In genomic region chr5:53879708-53880356, GRCh38 we compare ENCODE assay signal across 31 cellular contexts.
DNase-seq lines count a peak whose midpoint lies in the region; ATAC-seq and TF ChIP-seq lines count a peak whose summit lies in the region.
"Had no signal": no experiment of that assay in that cellular context is flagged by ENCODE, and none has a peak within 500 bp of the region (broad histone marks: within the 10 kb centered on the region; RNA-seq: fewer than 3 reads in every experiment).

No MANE protein-coding gene starts in this region.

- H4K20me1 ChIP-seq in GM23248 (ENCODE audit: insufficient read depth): no peaks in the 10 kb centered on the region
- H4K20me1 ChIP-seq: BLaER1 treated with 17β-estradiol and CSF1 and Interleukin-3, amounts not matched to agents 10 nM and 100 nM had no signal

- H3K9me3 Mint-ChIP-seq in WTC11: peaks cover 2% of the 10 kb centered on the region; the same call in 1 of the 2 replicates
- peaks cover 6% of the 10 kb centered on the region for H3K9me3 Mint-ChIP-seq in activated CD4-positive, alpha-beta T cell treated with anti-CD3 and anti-CD28 coated beads, Interleukin-2, amount 10 ng/mL, durations not matched to agents 24 days and 14 days
- H3K9me3 Mint-ChIP-seq: CD4-positive, alpha-beta T cell; HFFc6 had no signal

- no peaks in the 10 kb centered on the region for H3K27me3 Mint-ChIP-seq in WTC11 (ENCODE audit: low read depth)
- H3K27me3 Mint-ChIP-seq in activated CD4-positive, alpha-beta T cell treated with anti-CD3 and anti-CD28 coated beads, Interleukin-2, amount 10 ng/mL, durations not matched to agents 24 days and 14 days: no peaks in the 10 kb centered on the region
- H3K27me3 Mint-ChIP-seq: CD4-positive, alpha-beta T cell had no signal

- TF ChIP-seq CTCF in WTC11 (IDR thresholded peaks at IDR 0.05): no peak

- CTCF ChIA-PET in WTC11 (lab: Charles Lee): no interaction called here

- no peaks in the 10 kb centered on the region for H3K79me2 ChIP-seq in GM23248 (ENCODE audit: insufficient read depth)

- peaks cover 34% of the 10 kb centered on the region for H3K4me1 ChIP-seq in GM23248 (ENCODE audit: insufficient read depth)
- H3K4me1 ChIP-seq: A549, HAP-1 had no signal

- H3K4me3 Mint-ChIP-seq in WTC11: no peak overlapping the region
- H3K4me3 Mint-ChIP-seq in activated CD4-positive, alpha-beta T cell treated with anti-CD3 and anti-CD28 coated beads, Interleukin-2, amount 10 ng/mL, durations not matched to agents 24 days and 14 days: no peak overlapping the region
- H3K4me3 Mint-ChIP-seq: CD4-positive, alpha-beta T cell; HFFc6 had no signal

- peaks cover 17% of the 10 kb centered on the region for H3F3A ChIP-seq in GM23248 (ENCODE audit: insufficient read depth)

- H3K4me2 ChIP-seq in GM23248 (ENCODE audit: unreplicated experiment): no peak overlapping the region
- H3K4me2 ChIP-seq: A549; BLaER1 treated with 17β-estradiol and CSF1 and Interleukin-3, amounts not matched to agents 10 nM and 100 nM; PC-9 had no signal

- POLR2A ChIA-PET in WTC11 (lab: Charles Lee): no interaction called here

- no peak overlapping the region for H3K4me3 ChIP-seq in GM23248
- H3K4me3 ChIP-seq: A549; BLaER1 treated with 17β-estradiol and CSF1 and Interleukin-3, amounts not matched to agents 10 nM and 100 nM; GM12878; HAP-1; K562; PC-9; SJCRH30 had no signal

- intact Hi-C loops in activated CD4-positive, alpha-beta T cell treated with anti-CD3 and anti-CD28 coated beads, Interleukin-2, amount 10 ng/mL, durations not matched to agents 24 days and 14 days (cut with micrococcal nuclease): no loop called here

- peaks cover 44% of the 10 kb centered on the region for H3K4me1 Mint-ChIP-seq in WTC11
- H3K4me1 Mint-ChIP-seq in activated CD4-positive, alpha-beta T cell treated with anti-CD3 and anti-CD28 coated beads, Interleukin-2, amount 10 ng/mL, durations not matched to agents 24 days and 14 days: peaks cover 5% of the 10 kb centered on the region

- H3K27me3 ChIP-seq in GM23248 (replicated peaks; ENCODE audit: insufficient read depth): no peaks in the 10 kb centered on the region
- H3K27me3 ChIP-seq: BLaER1 treated with 17β-estradiol and CSF1 and Interleukin-3, amounts not matched to agents 10 nM and 100 nM; SJCRH30 had no signal

- no peak overlapping the region for H3K27ac ChIP-seq in GM23248
- H3K27ac ChIP-seq: A549; BLaER1 treated with 17β-estradiol and CSF1 and Interleukin-3, amounts not matched to agents 10 nM and 100 nM; PC-9; SJCRH30 had no signal

- H3K9me2 ChIP-seq in GM23248 (ENCODE audit: insufficient read depth): no peaks in the 10 kb centered on the region

- ATAC-seq in WTC11: peak; percentile 50
- ATAC-seq: A549, GM12878, K562, Right ventricle myocardium inferior, SK-N-SH treated with all-trans-retinoic acid at 6 μM for 48 hours had no signal

- no peaks in the 10 kb centered on the region for H3K9me3 ChIP-seq in GM23248 (ENCODE audit: low read depth)
- H3K9me3 ChIP-seq: A549, HAP-1, SJCRH30 had no signal

- no peak overlapping the region for H3K27ac Mint-ChIP-seq in WTC11
- H3K27ac Mint-ChIP-seq in activated CD4-positive, alpha-beta T cell treated with anti-CD3 and anti-CD28 coated beads, Interleukin-2, amount 10 ng/mL, durations not matched to agents 24 days and 14 days: no peak overlapping the region
- H3K27ac Mint-ChIP-seq: CD4-positive, alpha-beta T cell; HFFc6 had no signal

- H3K9ac ChIP-seq in GM23248: no peak overlapping the region
- H3K9ac ChIP-seq: BLaER1 treated with 17β-estradiol and CSF1 and Interleukin-3, amounts not matched to agents 10 nM and 100 nM had no signal

- DNase-seq in NCI-H748 (lab: John Stamatoyannopoulos, UW; ENCODE audit: unreplicated experiment): peak; percentile 12
- no peak for DNase-seq in NCI-H748 treated with DMSO at 0.1 percent for 48 hours (lab: John Stamatoyannopoulos, UW)
- peak; percentile 42 for DNase-seq in NCI-H146 (lab: John Stamatoyannopoulos, UW)
- no peak for DNase-seq in WTC11 (ENCODE audit: low spot score)
- no peak for DNase-seq in activated CD4-positive, alpha-beta T cell treated with anti-CD3 and anti-CD28 coated beads, Interleukin-2, amount 10 ng/mL, durations not matched to agents 24 days and 14 days
- DNase-seq in SW480 (ENCODE audit: low spot score): no peak
- no peak for DNase-seq in GM23248
- DNase-seq: AML-193; CD4-positive, alpha-beta T cell; COR-L47; DMS79; EL; GDM1; GOT3; HFFc6; Kasumi-1; NCI-H1092 treated with DMSO at 0.1 percent for 48 hours; NCI-H1436; NCI-H2029 treated with DMSO at 0.1 percent for 48 hours; NCI-H82; NK-92 treated with Interleukin-12 subunit alpha and Interleukin-12 subunit beta, amount 100 ng/mL, for 24 hours; PC-9; SJCRH30; T-helper 2 cell had no signal

- H3K36me3 ChIP-seq in GM23248 (ENCODE audit: low read depth): no peaks in the 10 kb centered on the region
- H3K36me3 ChIP-seq: BLaER1 treated with 17β-estradiol and CSF1 and Interleukin-3, amounts not matched to agents 10 nM and 100 nM; HAP-1; SJCRH30 had no signal

- H2AFZ ChIP-seq in GM23248: no peak overlapping the region
- H2AFZ ChIP-seq: PC-9 had no signal

- in situ Hi-C loops in GM23248 (cut with MboI): no loop called here

- peaks cover 2% of the 10 kb centered on the region; the same call in 1 of the 2 replicates for H3K36me3 Mint-ChIP-seq in WTC11
- no peaks in the 10 kb centered on the region for H3K36me3 Mint-ChIP-seq in activated CD4-positive, alpha-beta T cell treated with anti-CD3 and anti-CD28 coated beads, Interleukin-2, amount 10 ng/mL, durations not matched to agents 24 days and 14 days (ENCODE audit: low read depth)

- WGBS in GM23248 (ENCODE audit: low coverage in 1 of 2, low lambda C conversion rate in 2 of 2, missing lambda C conversion rate in 2 of 2), 2 experiments: 96% methylated on average over 5 of the region's 5 CpGs

TF ChIP-seq in WTC11, 78 proteins besides CTCF, POLR2A, EP300 and RAD21 (continues in another document):
- no peak for TF ChIP-seq KAT7 (CRISPR knock-in tag; IDR thresholded peaks at IDR 0.05; ENCODE audit: borderline replicate concordance)
- TF ChIP-seq HMGA2 (CRISPR knock-in tag; IDR thresholded peaks at IDR 0.05): no peak
- no peak for TF ChIP-seq TEAD4 (CRISPR knock-in tag; IDR thresholded peaks at IDR 0.05)
- TF ChIP-seq TEAD1 (CRISPR knock-in tag; IDR thresholded peaks at IDR 0.05): no peak
- no peak for TF ChIP-seq HMGXB4 (CRISPR knock-in tag; IDR thresholded peaks at IDR 0.05)
- no peak for TF ChIP-seq PRRX2 (CRISPR knock-in tag; IDR thresholded peaks at IDR 0.05)
- TF ChIP-seq ZNF121 (CRISPR knock-in tag; IDR thresholded peaks at IDR 0.05): no peak
- no peak for TF ChIP-seq ZBTB21 (CRISPR knock-in tag; IDR thresholded peaks at IDR 0.05; ENCODE audit: borderline replicate concordance)
- TF ChIP-seq USF1 (CRISPR knock-in tag; IDR thresholded peaks at IDR 0.05): no peak
- no peak for TF ChIP-seq AR (CRISPR knock-in tag; IDR thresholded peaks at IDR 0.05)

Comparison
In these comparisons a context has a peak if more than half of its experiments do, and no peak if none do; other contexts are left out.
1. DNase-seq: peak in NCI-H748 (single experiment) and NCI-H146 (single experiment); none in NCI-H748 treated with DMSO at 0.1 percent for 48 hours (single experiment), WTC11 (single experiment), activated CD4-positive, alpha-beta T cell treated with anti-CD3 and anti-CD28 coated beads, Interleukin-2, amount 10 ng/mL, durations not matched to agents 24 days and 14 days (single experiment), SW480 (single experiment) and GM23248 (single experiment).